25 cellular contexts compared by ENCODE assay signal in genomic region chr11:104113541-104113940, GRCh38.
"Had no signal": no experiment of that assay in that cellular context is flagged by ENCODE, and none has a peak within 500 bp of the region (broad histone marks: within the 10 kb centered on the region; RNA-seq: fewer than 3 reads in every experiment).

No MANE protein-coding gene starts in this region.

- DNase-seq: stimulated activated CD4-positive, alpha-beta T cell treated with anti-CD3 and anti-CD28 coated beads, Interleukin-2, amount 100 ng/mL, for 48 hours; stimulated activated CD4-positive, alpha-beta T cell treated with anti-CD3 and anti-CD28 coated beads, Interleukin-4, amount 100 ng/mL, for 1 hour; stimulated activated CD4-positive, alpha-beta T cell treated with anti-CD3 and anti-CD28 coated beads, Interleukin-4, amount 100 ng/mL, for 24 hours; stimulated activated CD4-positive, alpha-beta T cell treated with anti-CD3 and anti-CD28 coated beads, Interleukin-4, amount 100 ng/mL, for 4 hours; stimulated activated CD8-positive, alpha-beta memory T cell treated with anti-CD3 and anti-CD28 coated beads, Interleukin-4, amount 100 ng/mL, for 48 hours; stimulated activated naive B cell treated with anti-CD40 and anti-IgM and Interleukin-4, amounts not matched to agents 10 μg/mL and 1 μg/mL and 100 μg/mL, for 72 hours; stimulated activated naive CD4-positive, alpha-beta T cell; stimulated activated naive CD4-positive, alpha-beta T cell treated with Interleukin-2 at 50 U/mL for 16 hours; stimulated activated naive CD8-positive, alpha-beta T cell treated with anti-CD3 and anti-CD28 coated beads, Interleukin-15, amount 100 ng/mL, for 72 hours; stimulated activated naive CD8-positive, alpha-beta T cell treated with anti-CD3 and anti-CD28 coated beads, Interleukin-15, Interleukin-2, amounts not matched to agents 100 U/mL and 50 U/mL, for 24 hours; stomach; substantia nigra; testis; thyroid gland; tibial artery; transverse colon; upper lobe of left lung; upper lobe of right lung; uterus had no signal

- H3K9me3 ChIP-seq: suprapubic skin, testis, thoracic aorta, transverse colon, upper lobe of left lung, uterus, vagina had no signal

- H3K27me3 ChIP-seq: stomach, suprapubic skin, testis, thyroid gland, tibial artery, tibial nerve, transverse colon, upper lobe of left lung, upper lobe of right lung, uterus, vagina had no signal

- H3K36me3 ChIP-seq: stomach, suprapubic skin, thoracic aorta, thyroid gland, tibial artery, tibial nerve, transverse colon, upper lobe of left lung, upper lobe of right lung, uterus, vagina had no signal

- H3K4me1 ChIP-seq: stomach, suprapubic skin, testis, thyroid gland, tibial nerve, transverse colon, upper lobe of left lung, upper lobe of right lung, uterus, vagina had no signal

- ATAC-seq: stimulated activated effector memory CD8-positive, alpha-beta T cell treated with anti-CD3 and anti-CD28 coated beads, Interleukin-12 subunit alpha, Interleukin-12 subunit beta, amount 100 ng/mL, for 72 hours; stimulated activated memory B cell treated with anti-CD40 and anti-IgM and Interleukin-4, amounts not matched to agents 10 μg/mL and 1 μg/mL and 100 μg/mL, for 72 hours; stimulated activated naive B cell treated with anti-CD40 and anti-IgM and Interleukin-4, amounts not matched to agents 10 μg/mL and 1 μg/mL and 100 μg/mL, for 72 hours; stimulated activated naive CD8-positive, alpha-beta T cell treated with anti-CD3 and anti-CD28 coated beads, Interleukin-15, amount 100 ng/mL, for 72 hours; stimulated activated naive CD8-positive, alpha-beta T cell treated with anti-CD3 and anti-CD28 coated beads, Interleukin-15, Interleukin-2, amounts not matched to agents 100 U/mL and 50 U/mL, for 24 hours; upper lobe of right lung had no signal

- H3K27ac ChIP-seq: stomach, suprapubic skin, testis, thoracic aorta, thyroid gland, tibial artery, tibial nerve, transverse colon, upper lobe of left lung, upper lobe of right lung, uterus, vagina had no signal

- H3K4me3 ChIP-seq: stomach, suprapubic skin, testis, thoracic aorta, thyroid gland, tibial artery, tibial nerve, transverse colon, upper lobe of left lung, upper lobe of right lung, uterus, vagina had no signal
